Comparison of ENCODE assay signal across 17 cellular contexts in genomic region chr5:4518924-4519660, GRCh38.
"Had no signal": no experiment of that assay in that cellular context is flagged by ENCODE, and none has a peak within 500 bp of the region (broad histone marks: within the 10 kb centered on the region; RNA-seq: fewer than 3 reads in every experiment).

No MANE protein-coding gene starts in this region.

- H3K9me3 ChIP-seq: gastrocnemius medialis, heart right ventricle, psoas muscle, right lobe of liver, transverse colon had no signal

- H3K27me3 ChIP-seq: gastrocnemius medialis, right lobe of liver, transverse colon had no signal

- DNase-seq: activated CD4-positive, alpha-beta T cell treated with anti-CD3 and anti-CD28 coated beads, Interleukin-2, amount 10 ng/mL, durations not matched to agents 7 days and 5 days; activated CD4-positive, CD25-positive, alpha-beta regulatory T cell; activated T-cell treated with anti-CD3 and anti-CD28 coated beads, Interleukin-2, amount 50 U/mL, for 1 hour; amygdala; effector memory CD8-positive, alpha-beta T cell; gastrocnemius medialis; heart right ventricle; mammary epithelial cell; mucosa of descending colon; naive thymus-derived CD8-positive, alpha-beta T cell; occipital lobe; psoas muscle; right lobe of liver; stimulated activated naive CD4-positive, alpha-beta T cell; substantia nigra; transverse colon had no signal

- H3K27ac ChIP-seq: epithelial cell of prostate, gastrocnemius medialis, heart right ventricle, psoas muscle, right lobe of liver, transverse colon had no signal

- H3K36me3 ChIP-seq: gastrocnemius medialis, heart right ventricle, right lobe of liver, transverse colon had no signal

- H3K4me3 ChIP-seq: gastrocnemius medialis, heart right ventricle, mucosa of descending colon, psoas muscle, right lobe of liver, transverse colon had no signal
